ENCODE assay signal across 11 cellular contexts in the genomic region with DNA sequence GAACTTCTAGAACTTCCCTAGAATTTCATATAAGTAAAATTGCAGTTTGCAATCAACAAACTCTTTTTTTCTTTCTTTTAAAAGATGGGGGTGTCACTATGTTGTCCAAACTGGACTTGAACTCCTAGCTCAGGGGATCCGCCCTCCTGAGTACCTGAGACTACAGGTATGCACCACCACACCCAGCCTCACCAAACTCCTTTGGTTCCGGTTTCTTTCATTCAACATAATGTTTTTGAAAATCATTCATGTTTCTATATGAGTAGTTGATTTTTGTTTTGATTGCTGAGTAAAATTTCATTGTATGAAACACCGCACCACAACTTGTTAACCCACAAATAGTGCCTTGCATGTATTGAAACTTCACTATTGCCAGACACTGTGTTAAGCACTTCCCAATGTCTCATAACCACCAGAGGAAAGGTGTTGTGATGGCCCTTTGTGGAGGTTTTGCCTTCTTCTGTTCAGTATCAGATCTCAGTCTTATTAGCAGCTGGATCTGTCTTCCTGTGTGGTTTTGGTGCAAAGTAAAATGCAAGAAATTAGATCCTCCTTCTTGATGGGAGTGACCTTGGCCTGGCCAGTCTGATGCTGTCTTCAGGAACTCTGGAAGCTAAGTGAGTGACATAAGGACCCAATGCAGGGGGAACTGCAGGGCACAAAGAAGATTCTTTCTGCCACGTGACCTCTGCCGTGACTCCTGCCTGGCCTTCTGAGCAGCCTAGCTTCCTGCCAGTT.
DNase-seq lines count a peak whose midpoint lies in the region; ATAC-seq and TF ChIP-seq lines count a peak whose summit lies in the region.
"Had no signal": no experiment of that assay in that cellular context is flagged by ENCODE, and none has a peak within 500 bp of the region (broad histone marks: within the 10 kb centered on the region; RNA-seq: fewer than 3 reads in every experiment).

No MANE protein-coding gene starts in this region.

- no peaks in the 10 kb centered on the region for H3K9me3 Mint-ChIP-seq in CD4-positive, alpha-beta T cell
- H3K9me3 Mint-ChIP-seq in T-cell = no peaks in the 10 kb centered on the region
- no peaks in the 10 kb centered on the region for H3K9me3 Mint-ChIP-seq in WTC11

- no peaks in the 10 kb centered on the region for H3K27me3 Mint-ChIP-seq in CD4-positive, alpha-beta T cell
- no peaks in the 10 kb centered on the region for H3K27me3 Mint-ChIP-seq in T-cell
- H3K27me3 Mint-ChIP-seq in WTC11 (ENCODE audit: low read depth) = no peaks in the 10 kb centered on the region
- H3K27me3 Mint-ChIP-seq: activated B cell treated with CpG ODN at 0.5 μM for 24 hours had no signal

- no peak overlapping the region for H3K27ac Mint-ChIP-seq in CD4-positive, alpha-beta T cell
- H3K27ac Mint-ChIP-seq in T-cell (no peak overlapping the region), WTC11 (no peak overlapping the region)
- H3K27ac Mint-ChIP-seq: activated B cell treated with CpG ODN at 0.5 μM for 24 hours had no signal

- H3K9me3 ChIP-seq in CD4-positive, alpha-beta T cell (ENCODE audit: control insufficient read depth, low read length) = no peaks in the 10 kb centered on the region

- POLR2A ChIA-PET in CD4-positive, alpha-beta T cell (lab: Charles Lee) = no interaction called here
- POLR2A ChIA-PET in T-cell (lab: Charles Lee) = no interaction called here
- POLR2A ChIA-PET in WTC11 (lab: Charles Lee) = no interaction called here

- peaks cover 6% of the 10 kb centered on the region for H3K4me1 Mint-ChIP-seq in CD4-positive, alpha-beta T cell (ENCODE audit: low read depth)
- H3K4me1 Mint-ChIP-seq in T-cell = peaks cover 7 to 12% (median 7%) of the 10 kb centered on the region in 3 donors
- H3K4me1 Mint-ChIP-seq in WTC11 = peaks cover 18% of the 10 kb centered on the region

- DNase-seq in SKM-1 (lab: John Stamatoyannopoulos, UW; ENCODE audit: unreplicated experiment) (peak; percentile 13), cerebellum (ENCODE audit: low spot score) (no peak), T-cell (no peak), WTC11 (ENCODE audit: low spot score) (no peak)
- DNase-seq in CD4-positive, alpha-beta T cell = no peak
- DNase-seq: activated B cell treated with CpG ODN at 0.5 μM for 24 hours, hypothalamus, NCI-H524 treated with DMSO at 0.1 percent for 48 hours had no signal

- CTCF ChIA-PET in CD4-positive, alpha-beta T cell (lab: Charles Lee) = no interaction called here
- CTCF ChIA-PET in T-cell (lab: Charles Lee) (no interaction called here), WTC11 (lab: Charles Lee) (interaction anchor here (0.6 kb wide), 1 partner anchor 684 kb away, joined by 3 read pairs; no protein-coding TSS in a partner anchor)

- H3K4me3 Mint-ChIP-seq in CD4-positive, alpha-beta T cell = no peak overlapping the region
- H3K4me3 Mint-ChIP-seq in T-cell = no peak overlapping the region
- H3K4me3 Mint-ChIP-seq in WTC11 = no peak overlapping the region
- H3K4me3 Mint-ChIP-seq: activated B cell treated with CpG ODN at 0.5 μM for 24 hours had no signal

- intact Hi-C loops in CD4-positive, alpha-beta T cell (cut with DNase I, micrococcal nuclease) = no loop called here

- H3K27ac ChIP-seq in CD4-positive, alpha-beta T cell (ENCODE audit: low read depth, low read length) = no peak overlapping the region

- no peaks in the 10 kb centered on the region for H3K36me3 Mint-ChIP-seq in CD4-positive, alpha-beta T cell (ENCODE audit: low read depth)
- H3K36me3 Mint-ChIP-seq in T-cell (no peaks in the 10 kb centered on the region), WTC11 (no peaks in the 10 kb centered on the region)

- no peak for TF ChIP-seq CTCF in CD4-positive, alpha-beta T cell (IDR thresholded peaks at IDR 0.05)
- no peak for TF ChIP-seq CTCF in WTC11 (IDR thresholded peaks at IDR 0.05)

- H3K27me3 ChIP-seq in CD4-positive, alpha-beta T cell (ENCODE audit: control insufficient read depth, insufficient read depth, low read length) = no peaks in the 10 kb centered on the region

- ATAC-seq in GM18499 (IDR thresholded peaks at IDR 0.05; ENCODE audit: insufficient read depth, unreplicated experiment) (peak; percentile 50), GM19397 (IDR thresholded peaks at IDR 0.05; ENCODE audit: unreplicated experiment) (peak; percentile 64), HG03039 (IDR thresholded peaks at IDR 0.05; ENCODE audit: unreplicated experiment) (peak; percentile 66), T-cell (replicated peaks in 1 of 4) (no peak), WTC11 (no peak)
- ATAC-seq in CD4-positive, alpha-beta T cell (ENCODE audit: poor library complexity) = no peak

TF ChIP-seq in WTC11, 78 proteins besides CTCF, POLR2A, EP300 and RAD21:
- TF ChIP-seq TP53 (CRISPR knock-in tag; IDR thresholded peaks at IDR 0.05) = no peak
- TF ChIP-seq, protein P1, sequence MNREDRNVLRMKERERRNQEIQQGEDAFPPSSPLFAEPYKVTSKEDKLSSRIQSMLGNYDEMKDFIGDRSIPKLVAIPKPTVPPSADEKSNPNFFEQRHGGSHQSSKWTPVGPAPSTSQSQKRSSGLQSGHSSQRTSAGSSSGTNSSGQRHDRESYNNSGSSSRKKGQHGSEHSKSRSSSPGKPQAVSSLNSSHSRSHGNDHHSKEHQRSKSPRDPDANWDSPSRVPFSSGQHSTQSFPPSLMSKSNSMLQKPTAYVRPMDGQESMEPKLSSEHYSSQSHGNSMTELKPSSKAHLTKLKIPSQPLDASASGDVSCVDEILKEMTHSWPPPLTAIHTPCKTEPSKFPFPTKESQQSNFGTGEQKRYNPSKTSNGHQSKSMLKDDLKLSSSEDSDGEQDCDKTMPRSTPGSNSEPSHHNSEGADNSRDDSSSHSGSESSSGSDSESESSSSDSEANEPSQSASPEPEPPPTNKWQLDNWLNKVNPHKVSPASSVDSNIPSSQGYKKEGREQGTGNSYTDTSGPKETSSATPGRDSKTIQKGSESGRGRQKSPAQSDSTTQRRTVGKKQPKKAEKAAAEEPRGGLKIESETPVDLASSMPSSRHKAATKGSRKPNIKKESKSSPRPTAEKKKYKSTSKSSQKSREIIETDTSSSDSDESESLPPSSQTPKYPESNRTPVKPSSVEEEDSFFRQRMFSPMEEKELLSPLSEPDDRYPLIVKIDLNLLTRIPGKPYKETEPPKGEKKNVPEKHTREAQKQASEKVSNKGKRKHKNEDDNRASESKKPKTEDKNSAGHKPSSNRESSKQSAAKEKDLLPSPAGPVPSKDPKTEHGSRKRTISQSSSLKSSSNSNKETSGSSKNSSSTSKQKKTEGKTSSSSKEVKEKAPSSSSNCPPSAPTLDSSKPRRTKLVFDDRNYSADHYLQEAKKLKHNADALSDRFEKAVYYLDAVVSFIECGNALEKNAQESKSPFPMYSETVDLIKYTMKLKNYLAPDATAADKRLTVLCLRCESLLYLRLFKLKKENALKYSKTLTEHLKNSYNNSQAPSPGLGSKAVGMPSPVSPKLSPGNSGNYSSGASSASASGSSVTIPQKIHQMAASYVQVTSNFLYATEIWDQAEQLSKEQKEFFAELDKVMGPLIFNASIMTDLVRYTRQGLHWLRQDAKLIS (CRISPR knock-in tag; IDR thresholded peaks at IDR 0.05; ENCODE audit: borderline replicate concordance) = no peak
- TF ChIP-seq, protein P2, sequence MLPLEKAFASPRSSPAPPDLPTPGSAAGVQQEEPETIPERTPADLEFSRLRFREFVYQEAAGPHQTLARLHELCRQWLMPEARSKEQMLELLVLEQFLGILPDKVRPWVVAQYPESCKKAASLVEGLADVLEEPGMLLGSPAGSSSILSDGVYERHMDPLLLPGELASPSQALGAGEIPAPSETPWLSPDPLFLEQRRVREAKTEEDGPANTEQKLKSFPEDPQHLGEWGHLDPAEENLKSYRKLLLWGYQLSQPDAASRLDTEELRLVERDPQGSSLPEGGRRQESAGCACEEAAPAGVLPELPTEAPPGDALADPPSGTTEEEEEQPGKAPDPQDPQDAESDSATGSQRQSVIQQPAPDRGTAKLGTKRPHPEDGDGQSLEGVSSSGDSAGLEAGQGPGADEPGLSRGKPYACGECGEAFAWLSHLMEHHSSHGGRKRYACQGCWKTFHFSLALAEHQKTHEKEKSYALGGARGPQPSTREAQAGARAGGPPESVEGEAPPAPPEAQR (CRISPR knock-in tag; IDR thresholded peaks at IDR 0.05) = no peak
- no peak for TF ChIP-seq SMAD4 (CRISPR knock-in tag; IDR thresholded peaks at IDR 0.05)
- no peak for TF ChIP-seq RELA (CRISPR knock-in tag; IDR thresholded peaks at IDR 0.05; ENCODE audit: borderline replicate concordance)
- no peak for TF ChIP-seq SMAD3 (CRISPR knock-in tag; IDR thresholded peaks at IDR 0.05; ENCODE audit: borderline replicate concordance)
- no peak for TF ChIP-seq FOXJ3 (CRISPR knock-in tag; IDR thresholded peaks at IDR 0.05; ENCODE audit: borderline replicate concordance)
- TF ChIP-seq ZNF671 (CRISPR knock-in tag; IDR thresholded peaks at IDR 0.05) = no peak
- no peak for TF ChIP-seq ZBTB21 (CRISPR knock-in tag; IDR thresholded peaks at IDR 0.05; ENCODE audit: borderline replicate concordance)
- no peak for TF ChIP-seq ZNF232 (CRISPR knock-in tag; IDR thresholded peaks at IDR 0.05)
- no peak for TF ChIP-seq ZNF396 (CRISPR knock-in tag; IDR thresholded peaks at IDR 0.05; ENCODE audit: borderline replicate concordance)
- TF ChIP-seq TEAD1 (CRISPR knock-in tag; IDR thresholded peaks at IDR 0.05) = no peak

Comparison
In these comparisons a context has a peak if more than half of its experiments do, and no peak if none do; other contexts are left out.
1. ATAC-seq: peak in GM18499 (single experiment), GM19397 (single experiment) and HG03039 (single experiment); none in CD4-positive, alpha-beta T cell (single experiment), T-cell (0 of 4) and WTC11 (single experiment).